Comparison of ENCODE assay signal across 8 cellular contexts in genomic region chr12:92458996-92459395, GRCh38.
"Had no signal": no experiment of that assay in that cellular context is flagged by ENCODE, and none has a peak within 500 bp of the region (broad histone marks: within the 10 kb centered on the region; RNA-seq: fewer than 3 reads in every experiment).

No MANE protein-coding gene starts in this region.

- H3K9ac ChIP-seq: KMS-11 had no signal

- H3K27ac ChIP-seq: KMS-11 had no signal

- H3K4me1 ChIP-seq: HAP-1 had no signal

- DNase-seq: GOT3, H7, IMR-90, KBM-7 had no signal

- H3K9me3 ChIP-seq: HAP-1 had no signal

- H3K36me3 ChIP-seq: HAP-1 had no signal

- ATAC-seq: HCT116 had no signal

- H3K4me3 ChIP-seq: HAP-1 had no signal

- H3K4me2 ChIP-seq: KMS-11 had no signal

- FAIRE-seq: HTR-8/SVneo had no signal
